18 cellular contexts compared by ENCODE assay signal in the genomic region with DNA sequence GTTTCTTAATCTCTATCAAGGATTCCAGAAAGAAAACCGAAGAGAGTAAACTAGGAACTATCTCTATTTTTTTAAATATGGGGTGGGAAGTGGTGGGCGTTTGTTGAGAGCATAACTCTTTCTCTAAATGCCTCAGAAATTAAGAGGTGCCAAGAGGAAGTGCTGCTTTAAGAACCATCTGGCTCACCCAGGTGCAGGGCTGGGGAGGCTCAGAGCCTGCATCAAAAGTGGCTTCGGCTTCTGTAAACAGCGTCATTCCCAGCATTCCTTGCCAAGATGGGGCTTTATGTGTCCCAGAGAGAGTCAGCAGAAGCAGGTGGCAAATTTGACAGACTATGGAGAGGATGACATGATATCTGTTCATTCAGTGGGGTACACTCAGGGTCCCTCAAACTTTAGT.
A peak's percentile ranks its signal among the peaks of the same experiment; 100 is the strongest.
DNase-seq lines count a peak whose midpoint lies in the region; ATAC-seq and TF ChIP-seq lines count a peak whose summit lies in the region.
"Had no signal": no experiment of that assay in that cellular context is flagged by ENCODE, and none has a peak within 500 bp of the region (broad histone marks: within the 10 kb centered on the region; RNA-seq: fewer than 3 reads in every experiment).

No MANE protein-coding gene starts in this region.

- H3K36me3 Mint-ChIP-seq in brain = no peaks in the 10 kb centered on the region

- no peaks in the 10 kb centered on the region for H3K9me3 ChIP-seq in Peyer's patch
- H3K9me3 ChIP-seq: left ventricle myocardium inferior, vagina had no signal

- H3K4me3 ChIP-seq in Peyer's patch = no peak overlapping the region
- H3K4me3 ChIP-seq: left ventricle myocardium inferior, vagina had no signal

- H3K27ac ChIP-seq in Peyer's patch = no peak overlapping the region
- H3K27ac ChIP-seq: left ventricle myocardium inferior, vagina had no signal

- H3K27me3 ChIP-seq in Peyer's patch = no peaks in the 10 kb centered on the region
- H3K27me3 ChIP-seq: vagina had no signal

- H3K4me1 ChIP-seq in Peyer's patch = no peaks in the 10 kb centered on the region
- H3K4me1 ChIP-seq: left ventricle myocardium inferior, vagina had no signal

- H3K27me3 Mint-ChIP-seq in brain = no peaks in the 10 kb centered on the region

- DNase-seq in DMS 273 (lab: John Stamatoyannopoulos, UW; ENCODE audit: unreplicated experiment) = peak; percentile 77
- peak; percentile 63 for DNase-seq in NCI-H1092 treated with DMSO at 0.1 percent for 48 hours (lab: John Stamatoyannopoulos, UW)
- no peak for DNase-seq in Peyer's patch
- DNase-seq in NK-92 treated with Interleukin-12 subunit alpha and Interleukin-12 subunit beta, amount 100 ng/mL, for 24 hours (lab: John Stamatoyannopoulos, UW) = no peak
- DNase-seq in epidermal melanocyte (ENCODE audit: insufficient read length, low spot score) = no peak
- DNase-seq: activated CD4-positive, alpha-beta memory T cell treated with anti-CD3 and anti-CD28 coated beads, Interleukin-2, amount 10 ng/mL, durations not matched to agents 7 days and 5 days; Karpas-422; left ventricle myocardium inferior; NCI-H1436; NCI-H510A treated with DMSO at 0.1 percent for 48 hours; stimulated activated CD4-positive, alpha-beta T cell treated with anti-CD3 and anti-CD28 coated beads, Interleukin-1b, Interleukin-23, amount 100 ng/mL, for 48 hours; SW 1271 had no signal

- no peak overlapping the region for H3K4me3 Mint-ChIP-seq in brain
- H3K4me3 Mint-ChIP-seq: activated CD4-positive, alpha-beta memory T cell treated with anti-CD3 and anti-CD28 coated beads, Interleukin-2, amount 10 ng/mL, durations not matched to agents 7 days and 5 days had no signal

- TF ChIP-seq CTCF in brain (conservative IDR thresholded peaks at IDR 0.05) (no peak), Peyer's patch (IDR thresholded peaks at IDR 0.05) (no peak)

- H3K27ac Mint-ChIP-seq in brain = peak overlapping the region in 4 of 5 experiments; percentile 55 to 92 (median 77)
- H3K27ac Mint-ChIP-seq: activated CD4-positive, alpha-beta memory T cell treated with anti-CD3 and anti-CD28 coated beads, Interleukin-2, amount 10 ng/mL, durations not matched to agents 7 days and 5 days had no signal

- TF ChIP-seq POLR2A in Peyer's patch (IDR thresholded peaks at IDR 0.05) = no peak

- ATAC-seq in GM19351 (IDR thresholded peaks at IDR 0.05; ENCODE audit: unreplicated experiment) (peak; percentile 72), HG02678 (IDR thresholded peaks at IDR 0.05; ENCODE audit: unreplicated experiment) (no peak)
- ATAC-seq: esophagus mucosa, sciatic nerve had no signal

- H3K9me3 Mint-ChIP-seq in brain = no peaks in the 10 kb centered on the region
- H3K9me3 Mint-ChIP-seq: activated CD4-positive, alpha-beta memory T cell treated with anti-CD3 and anti-CD28 coated beads, Interleukin-2, amount 10 ng/mL, durations not matched to agents 7 days and 5 days had no signal

- H3K36me3 ChIP-seq in Peyer's patch = no peaks in the 10 kb centered on the region
- H3K36me3 ChIP-seq: left ventricle myocardium inferior, vagina had no signal

- H3K4me1 Mint-ChIP-seq in brain = peaks cover 41% of the 10 kb centered on the region
- H3K4me1 Mint-ChIP-seq: activated CD4-positive, alpha-beta memory T cell treated with anti-CD3 and anti-CD28 coated beads, Interleukin-2, amount 10 ng/mL, durations not matched to agents 7 days and 5 days had no signal

Comparison
In these comparisons a context has a peak if more than half of its experiments do, and no peak if none do; other contexts are left out.
1. DNase-seq: peak in DMS 273 (single experiment) and NCI-H1092 treated with DMSO at 0.1 percent for 48 hours (single experiment); none in Peyer's patch (0 of 3), NK-92 treated with Interleukin-12 subunit alpha and Interleukin-12 subunit beta, amount 100 ng/mL, for 24 hours (single experiment) and epidermal melanocyte (single experiment).